14 cellular contexts compared by ENCODE assay signal in the genomic region with DNA sequence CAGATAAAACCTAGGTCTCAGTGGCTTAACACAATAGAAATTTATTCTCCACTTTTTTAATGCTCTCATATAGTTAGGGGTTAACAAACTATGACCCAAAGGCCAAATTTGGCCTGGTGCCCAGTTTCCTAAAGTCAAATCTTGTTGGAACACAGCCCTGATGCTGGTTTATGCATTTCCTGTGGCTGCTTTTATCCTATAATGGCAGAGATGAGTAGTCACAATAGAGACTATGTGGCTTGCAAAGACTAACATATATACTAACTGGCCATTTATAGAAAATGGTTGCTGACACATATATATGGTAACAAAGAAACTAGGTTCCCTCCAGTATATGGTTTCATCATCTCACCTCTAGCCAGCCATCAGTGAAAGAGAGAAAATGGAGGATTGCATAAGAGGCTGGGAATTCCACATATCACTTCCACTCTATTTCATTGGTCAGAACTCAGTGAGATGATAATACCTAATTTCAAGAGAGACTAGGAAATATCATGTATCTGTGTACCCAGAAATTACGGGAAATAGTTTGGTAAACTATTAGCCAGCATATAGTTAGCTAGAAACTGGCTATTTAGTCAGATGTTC. TPM values are rescaled to one million over a fixed set of nuclear protein-coding genes. Genes with fewer than 3 reads are reported as not detected.
DNase-seq lines count a peak whose midpoint lies in the region; ATAC-seq and TF ChIP-seq lines count a peak whose summit lies in the region.
"Had no signal": no experiment of that assay in that cellular context is flagged by ENCODE, and none has a peak within 500 bp of the region (broad histone marks: within the 10 kb centered on the region; RNA-seq: fewer than 3 reads in every experiment).

No MANE protein-coding gene starts in this region.

- H3K27me3 ChIP-seq in testis, result no peaks in the 10 kb centered on the region
- H3K27me3 ChIP-seq: dorsolateral prefrontal cortex, pancreas, spleen had no signal

- no peak for TF ChIP-seq POLR2A in testis (IDR thresholded peaks at IDR 0.05)

- no peaks in the 10 kb centered on the region for H3K36me3 ChIP-seq in testis (ENCODE audit: low read depth, missing control alignments)
- H3K36me3 ChIP-seq: pancreas, spleen had no signal

- H3K4me1 ChIP-seq in testis, result no peaks in the 10 kb centered on the region
- H3K4me1 ChIP-seq: pancreas had no signal

- in situ Hi-C loops in SK-MEL-5 (cut with HindIII; ENCODE audit: low pct_unique_long_range_greater_than_20kb, low sequenced_read_pairs), result no loop called here

- H3K9me3 ChIP-seq in testis, result no peaks in the 10 kb centered on the region
- H3K9me3 ChIP-seq: pancreas, spleen had no signal

- intact Hi-C loops in testis (cut with DNase I; ENCODE audit: low total_unique reads), result no loop called here

- TF ChIP-seq CTCF in testis (IDR thresholded peaks at IDR 0.05), result no peak

- no peak overlapping the region for H3K27ac ChIP-seq in testis
- H3K27ac ChIP-seq: C4-2B, dorsolateral prefrontal cortex, pancreas had no signal

- ATAC-seq in GM19351 (IDR thresholded peaks at IDR 0.05; ENCODE audit: unreplicated experiment) (peak; percentile 49), HG03565 (IDR thresholded peaks at IDR 0.05; ENCODE audit: unreplicated experiment) (peak; percentile 41), HG03521 (IDR thresholded peaks at IDR 0.05; ENCODE audit: unreplicated experiment) (no peak)
- ATAC-seq: activated CD8-positive, alpha-beta memory T cell treated with anti-CD3 and anti-CD28 coated beads, Interleukin-2, amount 10 ng/mL, durations not matched to agents 7 days and 5 days; left colon; pancreas had no signal

- WGBS in testis, 2 donors, result 95 to 96% methylated on average over 1 of the region's 1 CpG

- DNase-seq in SK-MEL-5 (ENCODE audit: low read depth, low spot score) (peak; percentile 28), glomerular endothelial cell (ENCODE audit: extremely low read depth, low read depth, low spot score) (peak; percentile 84), testis (no peak)
- DNase-seq in stimulated activated CD4-positive, alpha-beta T cell treated with anti-CD3 and anti-CD28 coated beads, Interleukin-1b, Interleukin-23, amount 100 ng/mL, for 48 hours, result no peak
- DNase-seq: activated CD8-positive, alpha-beta memory T cell treated with anti-CD3 and anti-CD28 coated beads, Interleukin-2, amount 10 ng/mL, durations not matched to agents 7 days and 5 days; activated gamma-delta T cell; dorsolateral prefrontal cortex; left colon; pancreas; spleen had no signal

- H3K4me3 ChIP-seq in testis, result no peak overlapping the region
- H3K4me3 ChIP-seq: dorsolateral prefrontal cortex, pancreas, spleen had no signal

RNA-seq across cellular contexts. Expression of gene NAV3, which starts 10.9 kb away (rescaled TPM):
- total RNA-seq in SK-MEL-5 (2014; rRNA removed; shearing (Covaris generic)), result 41.3 and 56.6 TPM in 2 replicates
- 14.5 and 24.4 TPM in 2 replicates for polyA plus RNA-seq in SK-MEL-5 (2015; cell fraction: cytosol; rRNA removed)
- polyA plus RNA-seq in SK-MEL-5 (2015; cell fraction: nucleus; rRNA removed), result 29.1 and 35.9 TPM in 2 replicates
- total RNA-seq in glomerular endothelial cell (16.5 and 40.1 TPM in 2 replicates), testis (10 to 100 TPM; 20.0 to 21.9 TPM)
- polyA plus RNA-seq in testis (ENCODE audit: insufficient read depth, low read depth, low replicate concordance), result 6.4 TPM
- total RNA-seq: activated CD8-positive, alpha-beta memory T cell treated with anti-CD3 and anti-CD28 coated beads, Interleukin-2, amount 10 ng/mL, durations not matched to agents 7 days and 5 days had no signal

Comparison
In these comparisons a context has a peak if more than half of its experiments do, and no peak if none do; other contexts are left out.
1. DNase-seq: peak in SK-MEL-5 (single experiment) and glomerular endothelial cell (single experiment); none in stimulated activated CD4-positive, alpha-beta T cell treated with anti-CD3 and anti-CD28 coated beads, Interleukin-1b, Interleukin-23, amount 100 ng/mL, for 48 hours (single experiment) and testis (single experiment).